In the genomic region with DNA sequence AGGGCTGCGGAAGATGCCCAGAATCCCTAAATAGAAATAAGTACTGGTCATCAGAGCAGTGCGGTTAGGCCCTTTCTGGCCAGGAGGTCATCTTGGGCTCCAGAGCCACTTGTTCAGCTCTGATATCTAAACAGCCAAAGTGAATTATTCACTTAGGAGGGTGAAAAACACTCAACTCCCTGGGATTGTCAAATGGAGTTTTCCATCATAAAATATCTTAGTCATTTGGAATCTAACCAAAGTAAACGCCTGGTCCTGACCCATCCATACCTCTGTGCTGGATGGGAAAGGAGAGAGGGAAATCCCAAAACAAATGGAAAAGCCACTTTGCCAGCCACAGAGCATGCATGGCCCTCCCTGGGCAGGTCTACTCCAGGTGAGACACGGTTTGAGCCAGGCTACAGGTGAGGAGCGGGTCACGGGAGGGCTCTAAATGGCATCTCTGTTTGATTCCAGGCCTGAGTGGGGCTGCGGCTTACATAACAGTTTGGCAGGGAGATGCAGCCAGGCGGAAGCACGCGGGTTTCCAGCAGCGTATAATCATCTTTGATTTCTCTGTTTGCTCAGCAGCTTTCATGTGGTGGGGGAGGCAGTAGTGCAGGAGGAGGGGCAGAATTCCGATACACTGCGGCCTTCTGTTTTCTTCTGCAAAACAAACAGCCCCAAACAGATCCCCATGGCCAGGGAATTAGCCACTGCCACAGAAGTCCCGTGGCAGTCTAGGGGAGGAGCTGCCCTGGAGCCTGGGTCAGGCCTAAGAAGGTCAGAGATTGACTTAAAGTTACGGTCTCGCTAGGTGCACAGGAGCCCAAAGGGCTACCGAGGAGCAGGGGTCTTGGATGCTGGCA, we compare ENCODE assay signal across 1 cellular context.
A peak's percentile ranks its signal among the peaks of the same experiment; 100 is the strongest.
TF ChIP-seq lines count a peak whose summit lies in the region.

No MANE protein-coding gene starts in this region.

TF ChIP-seq in HepG2, 621 proteins besides CTCF, POLR2A, EP300 and RAD21 (continued from another document and continues in another):
- no peak for TF ChIP-seq ZMAT3 (CRISPR knock-in tag; conservative IDR thresholded peaks at IDR 0.05)
- TF ChIP-seq HOXA3 (CRISPR knock-in tag; IDR thresholded peaks at IDR 0.05) = 0 out of 2 replicates have a peak, but pooled peaks have one; percentile 30
- TF ChIP-seq MLX (CRISPR knock-in tag; IDR thresholded peaks at IDR 0.05) = peak; percentile 71
- TF ChIP-seq U2AF2 (IDR thresholded peaks at IDR 0.05; ENCODE audit: low read depth, low read length) = no peak
- TF ChIP-seq SAFB2 (CRISPR knock-in tag; IDR thresholded peaks at IDR 0.05; ENCODE audit: borderline replicate concordance, low read depth) = no peak; the same call in 1 of the 2 replicates
- no peak for TF ChIP-seq PHB2 (IDR thresholded peaks at IDR 0.05; ENCODE audit: partially characterized antibody)
- no peak for TF ChIP-seq ZFAT (CRISPR knock-in tag; conservative IDR thresholded peaks at IDR 0.05)
- no peak for TF ChIP-seq ATAD3A (CRISPR knock-in tag; IDR thresholded peaks at IDR 0.05)
- no peak for TF ChIP-seq ZNF234 (CRISPR knock-in tag; conservative IDR thresholded peaks at IDR 0.05)
- peak; percentile 49; the same call in 1 of the 2 replicates for TF ChIP-seq PPARG (CRISPR knock-in tag; conservative IDR thresholded peaks at IDR 0.05)
- TF ChIP-seq, protein P1, sequence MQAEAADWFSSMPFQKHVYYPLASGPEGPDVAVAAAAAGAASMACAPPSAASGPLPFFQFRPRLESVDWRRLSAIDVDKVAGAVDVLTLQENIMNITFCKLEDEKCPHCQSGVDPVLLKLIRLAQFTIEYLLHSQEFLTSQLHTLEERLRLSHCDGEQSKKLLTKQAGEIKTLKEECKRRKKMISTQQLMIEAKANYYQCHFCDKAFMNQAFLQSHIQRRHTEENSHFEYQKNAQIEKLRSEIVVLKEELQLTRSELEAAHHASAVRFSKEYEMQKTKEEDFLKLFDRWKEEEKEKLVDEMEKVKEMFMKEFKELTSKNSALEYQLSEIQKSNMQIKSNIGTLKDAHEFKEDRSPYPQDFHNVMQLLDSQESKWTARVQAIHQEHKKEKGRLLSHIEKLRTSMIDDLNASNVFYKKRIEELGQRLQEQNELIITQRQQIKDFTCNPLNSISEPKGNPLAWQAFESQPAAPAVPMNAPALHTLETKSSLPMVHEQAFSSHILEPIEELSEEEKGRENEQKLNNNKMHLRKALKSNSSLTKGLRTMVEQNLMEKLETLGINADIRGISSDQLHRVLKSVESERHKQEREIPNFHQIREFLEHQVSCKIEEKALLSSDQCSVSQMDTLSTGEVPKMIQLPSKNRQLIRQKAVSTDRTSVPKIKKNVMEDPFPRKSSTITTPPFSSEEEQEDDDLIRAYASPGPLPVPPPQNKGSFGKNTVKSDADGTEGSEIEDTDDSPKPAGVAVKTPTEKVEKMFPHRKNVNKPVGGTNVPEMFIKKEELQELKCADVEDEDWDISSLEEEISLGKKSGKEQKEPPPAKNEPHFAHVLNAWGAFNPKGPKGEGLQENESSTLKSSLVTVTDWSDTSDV (CRISPR knock-in tag; IDR thresholded peaks at IDR 0.05) = no peak
- TF ChIP-seq FOSL2 (CRISPR knock-in tag; IDR thresholded peaks at IDR 0.05) = peak; percentile 75
- no peak for TF ChIP-seq ZSCAN5A (CRISPR knock-in tag; IDR thresholded peaks at IDR 0.05; ENCODE audit: borderline replicate concordance)
- no peak; the same call in 1 of the 2 replicates for TF ChIP-seq KDM2A (CRISPR knock-in tag; IDR thresholded peaks at IDR 0.05; ENCODE audit: borderline replicate concordance, low read depth)
- TF ChIP-seq HIVEP1 (CRISPR knock-in tag; IDR thresholded peaks at IDR 0.05) = no peak
- TF ChIP-seq ZNF33B (CRISPR knock-in tag; IDR thresholded peaks at IDR 0.05) = no peak
- TF ChIP-seq, protein P2, sequence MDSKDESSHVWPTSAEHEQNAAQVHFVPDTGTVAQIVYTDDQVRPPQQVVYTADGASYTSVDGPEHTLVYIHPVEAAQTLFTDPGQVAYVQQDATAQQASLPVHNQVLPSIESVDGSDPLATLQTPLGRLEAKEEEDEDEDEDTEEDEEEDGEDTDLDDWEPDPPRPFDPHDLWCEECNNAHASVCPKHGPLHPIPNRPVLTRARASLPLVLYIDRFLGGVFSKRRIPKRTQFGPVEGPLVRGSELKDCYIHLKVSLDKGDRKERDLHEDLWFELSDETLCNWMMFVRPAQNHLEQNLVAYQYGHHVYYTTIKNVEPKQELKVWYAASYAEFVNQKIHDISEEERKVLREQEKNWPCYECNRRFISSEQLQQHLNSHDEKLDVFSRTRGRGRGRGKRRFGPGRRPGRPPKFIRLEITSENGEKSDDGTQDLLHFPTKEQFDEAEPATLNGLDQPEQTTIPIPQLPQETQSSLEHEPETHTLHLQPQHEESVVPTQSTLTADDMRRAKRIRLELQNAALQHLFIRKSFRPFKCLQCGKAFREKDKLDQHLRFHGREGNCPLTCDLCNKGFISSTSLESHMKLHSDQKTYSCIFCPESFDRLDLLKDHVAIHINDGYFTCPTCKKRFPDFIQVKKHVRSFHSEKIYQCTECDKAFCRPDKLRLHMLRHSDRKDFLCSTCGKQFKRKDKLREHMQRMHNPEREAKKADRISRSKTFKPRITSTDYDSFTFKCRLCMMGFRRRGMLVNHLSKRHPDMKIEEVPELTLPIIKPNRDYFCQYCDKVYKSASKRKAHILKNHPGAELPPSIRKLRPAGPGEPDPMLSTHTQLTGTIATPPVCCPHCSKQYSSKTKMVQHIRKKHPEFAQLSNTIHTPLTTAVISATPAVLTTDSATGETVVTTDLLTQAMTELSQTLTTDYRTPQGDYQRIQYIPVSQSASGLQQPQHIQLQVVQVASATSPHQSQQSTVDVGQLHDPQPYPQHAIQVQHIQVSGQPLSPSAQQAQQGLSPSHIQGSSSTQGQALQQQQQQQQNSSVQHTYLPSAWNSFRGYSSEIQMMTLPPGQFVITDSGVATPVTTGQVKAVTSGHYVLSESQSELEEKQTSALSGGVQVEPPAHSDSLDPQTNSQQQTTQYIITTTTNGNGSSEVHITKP (CRISPR knock-in tag; IDR thresholded peaks at IDR 0.05; ENCODE audit: low read depth) = no peak
- no peak for TF ChIP-seq CAMTA2 (CRISPR knock-in tag; IDR thresholded peaks at IDR 0.05; ENCODE audit: borderline replicate concordance)
- peak; percentile 84 for TF ChIP-seq PHF21A (CRISPR knock-in tag; IDR thresholded peaks at IDR 0.05)
- no peak for TF ChIP-seq PLRG1 (conservative IDR thresholded peaks at IDR 0.05)
- no peak for TF ChIP-seq YEATS4 (CRISPR knock-in tag; IDR thresholded peaks at IDR 0.05; ENCODE audit: borderline replicate concordance)
- TF ChIP-seq PITX1 (CRISPR knock-in tag; IDR thresholded peaks at IDR 0.05) = peak; percentile 73; the same call in 1 of the 2 replicates
- no peak for TF ChIP-seq FOXK2 (IDR thresholded peaks at IDR 0.05)
- TF ChIP-seq HIC2 (CRISPR knock-in tag; IDR thresholded peaks at IDR 0.05; ENCODE audit: low read depth) = no peak
- no peak for TF ChIP-seq ZNF383 (CRISPR knock-in tag; IDR thresholded peaks at IDR 0.05; ENCODE audit: borderline replicate concordance)
- TF ChIP-seq, protein P3, sequence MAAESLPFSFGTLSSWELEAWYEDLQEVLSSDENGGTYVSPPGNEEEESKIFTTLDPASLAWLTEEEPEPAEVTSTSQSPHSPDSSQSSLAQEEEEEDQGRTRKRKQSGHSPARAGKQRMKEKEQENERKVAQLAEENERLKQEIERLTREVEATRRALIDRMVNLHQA (CRISPR knock-in tag; IDR thresholded peaks at IDR 0.05) = no peak
- peak; percentile 48; the same call in 1 of the 2 replicates for TF ChIP-seq ZBTB4 (CRISPR knock-in tag; IDR thresholded peaks at IDR 0.05; ENCODE audit: borderline replicate concordance)
- TF ChIP-seq, protein P4, sequence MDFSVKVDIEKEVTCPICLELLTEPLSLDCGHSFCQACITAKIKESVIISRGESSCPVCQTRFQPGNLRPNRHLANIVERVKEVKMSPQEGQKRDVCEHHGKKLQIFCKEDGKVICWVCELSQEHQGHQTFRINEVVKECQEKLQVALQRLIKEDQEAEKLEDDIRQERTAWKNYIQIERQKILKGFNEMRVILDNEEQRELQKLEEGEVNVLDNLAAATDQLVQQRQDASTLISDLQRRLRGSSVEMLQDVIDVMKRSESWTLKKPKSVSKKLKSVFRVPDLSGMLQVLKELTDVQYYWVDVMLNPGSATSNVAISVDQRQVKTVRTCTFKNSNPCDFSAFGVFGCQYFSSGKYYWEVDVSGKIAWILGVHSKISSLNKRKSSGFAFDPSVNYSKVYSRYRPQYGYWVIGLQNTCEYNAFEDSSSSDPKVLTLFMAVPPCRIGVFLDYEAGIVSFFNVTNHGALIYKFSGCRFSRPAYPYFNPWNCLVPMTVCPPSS (IDR thresholded peaks at IDR 0.05) = no peak
- peak; percentile 60; the same call in 1 of the 2 replicates for TF ChIP-seq MIER3 (CRISPR knock-in tag; IDR thresholded peaks at IDR 0.05; ENCODE audit: borderline replicate concordance)
- no peak for TF ChIP-seq NCOA5 (CRISPR knock-in tag; IDR thresholded peaks at IDR 0.05)
- no peak for TF ChIP-seq ZNF883 (CRISPR knock-in tag; IDR thresholded peaks at IDR 0.05; ENCODE audit: not compliant biosample characterization)
- no peak for TF ChIP-seq SRSF9 (IDR thresholded peaks at IDR 0.05; ENCODE audit: borderline replicate concordance, insufficient read depth, low read depth, low read length, poor library complexity, severe bottlenecking)
